11 cellular contexts compared by ENCODE assay signal in the genomic region with DNA sequence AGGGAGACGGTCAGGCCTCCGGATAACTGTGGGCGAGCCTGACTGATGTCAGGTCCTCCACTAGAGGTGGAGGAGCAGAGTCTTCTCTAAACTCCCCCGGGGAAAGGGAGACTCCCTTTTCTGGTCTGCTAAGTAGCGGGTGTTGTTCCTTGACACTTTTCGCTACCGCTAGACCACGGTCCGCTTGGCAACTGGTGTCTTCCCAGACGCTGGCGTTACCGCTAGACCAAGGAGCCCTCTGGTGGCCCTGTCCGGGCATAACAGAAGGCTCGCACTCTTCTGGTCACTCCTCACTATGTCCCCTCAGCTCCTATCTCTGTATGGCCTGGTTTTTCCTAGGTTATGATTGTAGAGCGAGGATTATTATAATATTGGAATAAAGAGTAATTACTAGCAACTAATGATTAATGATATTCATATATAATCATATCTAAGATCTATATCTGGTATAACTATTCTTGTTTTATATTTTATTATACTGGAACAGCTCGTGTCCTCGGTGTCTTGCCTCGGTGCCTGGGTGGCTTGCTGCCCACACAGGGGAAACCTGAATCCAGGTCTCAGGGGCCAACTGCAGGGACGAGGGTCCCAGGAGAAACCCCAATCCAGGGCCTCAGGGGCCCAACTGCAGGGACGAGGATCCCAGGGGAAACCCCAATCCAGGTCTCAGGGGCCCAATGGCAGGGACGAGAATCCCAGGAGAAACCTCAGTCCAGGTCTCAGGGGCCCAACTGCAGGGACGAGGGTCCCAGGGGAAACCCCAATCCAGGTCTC. TPM values are rescaled to one million over a fixed set of nuclear protein-coding genes. Genes with fewer than 3 reads are reported as not detected.
DNase-seq lines count a peak whose midpoint lies in the region; TF ChIP-seq lines count a peak whose summit lies in the region.
"Not testable (repeated sequence)": the region's sequence is repeated elsewhere in the genome, so short reads cannot be mapped to it uniquely, and the experiment has no call there.
"Had no signal": no experiment of that assay in that cellular context is flagged by ENCODE, and none has a peak within 500 bp of the region (broad histone marks: within the 10 kb centered on the region; RNA-seq: fewer than 3 reads in every experiment).

No MANE protein-coding gene starts in this region.

- H3K36me3 Mint-ChIP-seq in activated naive CD4-positive, alpha-beta T cell treated with anti-CD3 and anti-CD28 coated beads, Interleukin-2, amount 50 U/mL, for 24 hours = not testable (repeated sequence)

- in situ Hi-C loops in ACHN (cut with HindIII; ENCODE audit: low pct_ligation_motif_present, low pct_unique_long_range_greater_than_20kb, low sequenced_read_pairs) = not testable (repeated sequence)

- peak overlapping the region; percentile 60 for H3K27ac Mint-ChIP-seq in activated naive CD4-positive, alpha-beta T cell treated with anti-CD3 and anti-CD28 coated beads, Interleukin-2, amount 50 U/mL, for 24 hours

- not testable (repeated sequence) for H3K27ac ChIP-seq in KMS-11

- H3K9me3 Mint-ChIP-seq in activated naive CD4-positive, alpha-beta T cell treated with anti-CD3 and anti-CD28 coated beads, Interleukin-2, amount 50 U/mL, for 24 hours = not testable (repeated sequence)

- peak; percentile 54 for DNase-seq in ACHN
- DNase-seq in GM10248 (ENCODE audit: extremely low spot score) = not testable (repeated sequence)
- peak; percentile 26 for DNase-seq in RKO (ENCODE audit: low spot score)
- DNase-seq in epithelial cell of esophagus (ENCODE audit: low read depth) = peak; percentile 21
- peak; percentile 54 for DNase-seq in kidney tubule cell (ENCODE audit: low spot score)
- DNase-seq in renal cortical epithelial cell (ENCODE audit: low read depth) = peak; percentile 20

- not testable (repeated sequence) for H3K27me3 Mint-ChIP-seq in activated naive CD4-positive, alpha-beta T cell treated with anti-CD3 and anti-CD28 coated beads, Interleukin-2, amount 50 U/mL, for 24 hours

- not testable (repeated sequence) for H3K27me3 ChIP-seq in KMS-11 (ENCODE audit: insufficient read depth, low read depth)

- TF ChIP-seq CTCF in GM10248 (IDR thresholded peaks at IDR 0.05; ENCODE audit: control extremely low read depth, extremely low read depth, low read depth, missing control alignments) = peak; percentile 18
- TF ChIP-seq CTCF in KMS-11 (conservative IDR thresholded peaks at IDR 0.05; ENCODE audit: low read depth, low read length) = peak; percentile 38; the same call in 1 of the 2 replicates
- TF ChIP-seq CTCF in epithelial cell of esophagus (IDR thresholded peaks at IDR 0.05; ENCODE audit: insufficient read depth, low read depth, low read length, missing control alignments) = peak; percentile 33

- H3K4me1 Mint-ChIP-seq in activated naive CD4-positive, alpha-beta T cell treated with anti-CD3 and anti-CD28 coated beads, Interleukin-2, amount 50 U/mL, for 24 hours = peaks cover 15% of the 10 kb centered on the region

- POLR2A ChIA-PET in GM10248 (lab: Yijun Ruan, JAX) = not testable (repeated sequence)

- H3K9ac ChIP-seq in KMS-11 = not testable (repeated sequence)

- H4K20me1 ChIP-seq in KMS-11 (ENCODE audit: insufficient read depth) = not testable (repeated sequence)

- not testable (repeated sequence) for H3K4me3 Mint-ChIP-seq in activated naive CD4-positive, alpha-beta T cell treated with anti-CD3 and anti-CD28 coated beads, Interleukin-2, amount 50 U/mL, for 24 hours

- H3K4me2 ChIP-seq in KMS-11 = not testable (repeated sequence)

- H2AFZ ChIP-seq in KMS-11 (ENCODE audit: low read depth) = not testable (repeated sequence)

- H3K36me3 ChIP-seq in KMS-11 (ENCODE audit: insufficient read depth) = not testable (repeated sequence)

- CTCF ChIA-PET in GM10248 (lab: Yijun Ruan, JAX) = interaction anchor here (0.8 to 1.4 kb wide), 4 partner anchors 9 to 72 kb away, joined by 3 to 5 read pairs (median 3); no protein-coding TSS in a partner anchor

- not testable (repeated sequence) for H3K4me3 ChIP-seq in KMS-11 (IDR thresholded peaks at IDR 0.05; ENCODE audit: insufficient read depth, low read depth, low read length); epithelial cell of esophagus (ENCODE audit: low read length)

- H3K4me1 ChIP-seq in KMS-11 (ENCODE audit: low read depth, poor library complexity, severe bottlenecking) = not testable (repeated sequence)

- H3K79me2 ChIP-seq in KMS-11 (ENCODE audit: insufficient read depth, low read depth) = not testable (repeated sequence)

RNA-seq across cellular contexts. Expression of gene RTP5, which starts 6.4 kb away (rescaled TPM):
- total RNA-seq in renal cortical epithelial cell = not detected in 2 replicates
- total RNA-seq: H4, pulmonary artery endothelial cell had no signal

RNA-seq across cellular contexts. Expression of gene PDCD1, which starts 17.2 kb away (rescaled TPM):
- total RNA-seq in renal cortical epithelial cell = 0.15 TPM in 1 of 2 replicates, not detected in the other
- total RNA-seq: H4, pulmonary artery endothelial cell, temporal lobe had no signal
